ENCODE assay signal across 24 cellular contexts in the genomic region with DNA sequence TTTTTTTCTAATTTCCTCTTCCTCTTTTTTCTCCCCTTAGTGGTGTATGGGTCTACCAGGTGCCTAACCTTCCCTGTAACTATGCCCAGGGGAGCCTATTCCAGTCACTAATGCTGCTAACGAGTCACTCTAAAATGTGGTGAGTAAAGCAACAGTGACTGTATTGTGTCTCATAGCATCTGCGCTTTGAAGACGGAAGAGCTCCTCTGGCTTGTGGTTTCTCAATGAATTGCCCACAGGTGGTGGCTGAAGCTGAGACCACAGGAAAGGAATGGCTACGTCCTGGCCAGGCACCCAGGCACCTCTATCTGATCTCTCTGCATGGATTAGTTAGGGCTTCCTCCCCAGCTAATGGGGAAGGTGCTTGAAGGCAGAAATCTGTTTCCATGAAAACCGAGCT.
A peak's percentile ranks its signal among the peaks of the same experiment; 100 is the strongest.
DNase-seq lines count a peak whose midpoint lies in the region; ATAC-seq and TF ChIP-seq lines count a peak whose summit lies in the region.
"Had no signal": no experiment of that assay in that cellular context is flagged by ENCODE, and none has a peak within 500 bp of the region (broad histone marks: within the 10 kb centered on the region; RNA-seq: fewer than 3 reads in every experiment).

No MANE protein-coding gene starts in this region.

- H3K4me2 ChIP-seq in HCT116 (ENCODE audit: low read length), result no peak overlapping the region
- H3K4me2 ChIP-seq: hepatocyte had no signal

- peak; percentile 72 for ATAC-seq in HCT116
- ATAC-seq: activated CD4-positive, alpha-beta T cell treated with anti-CD3 and anti-CD28 coated beads for 36 hours; activated naive CD8-positive, alpha-beta T cell treated with anti-CD3 and anti-CD28 coated beads, Interleukin-2, amount 50 U/mL, for 24 hours; pancreas; stimulated activated memory B cell treated with anti-CD40 and anti-IgM and Interleukin-4, amounts not matched to agents 10 μg/mL and 1 μg/mL and 100 μg/mL, for 72 hours had no signal

- no TSS peak for BruUV-seq in HCT116 (replicated peaks; lab: Mats Ljungman, UMichigan)

- H3K4me1 ChIP-seq in HCT116 (ENCODE audit: control insufficient read depth in 1 of 2, insufficient read depth in 2 of 2, low read length in 2 of 2), result no peaks in the 10 kb centered on the region
- H3K4me1 ChIP-seq: pancreas, right atrium auricular region, spleen had no signal

- H3K4me3 ChIP-seq in HCT116 (replicated peaks in 1 of 2; ENCODE audit: low read depth in 1 of 2, low read length in 2 of 2), result no peak overlapping the region
- H3K4me3 ChIP-seq: hepatocyte, pancreas, right atrium auricular region, spleen had no signal

- no peaks in the 10 kb centered on the region for H3K9me2 ChIP-seq in HCT116 (ENCODE audit: insufficient read depth)

- no peak for TF ChIP-seq CTCF in HCT116 (IDR thresholded peaks at IDR 0.05 in 2 of 3, conservative IDR thresholded peaks at IDR 0.05 in 1 of 3; ENCODE audit: borderline replicate concordance in 1 of 3, insufficient read depth in 1 of 3, low read depth in 2 of 3, low read length in 2 of 3)

- DNase-seq in A172 (ENCODE audit: low spot score) (peak; percentile 65), HCT116 (ENCODE audit: low read depth, low spot score) (peak; percentile 19), RKO (ENCODE audit: low spot score) (peak; percentile 46), epithelial cell of prostate (ENCODE audit: low read depth, low spot score) (peak; percentile 6), NCI-H2081 treated with DMSO at 0.1 percent for 48 hours (lab: John Stamatoyannopoulos, UW) (no peak), inferior parietal cortex (ENCODE audit: extremely low spot score) (no peak), head of caudate nucleus (no peak)
- DNase-seq in stimulated activated CD8-positive, alpha-beta memory T cell treated with anti-CD3 and anti-CD28 coated beads, Interleukin-4, amount 100 ng/mL, for 48 hours, result no peak
- DNase-seq: activated CD4-positive, alpha-beta T cell treated with anti-CD3 and anti-CD28 coated beads for 36 hours; activated gamma-delta T cell treated with Interleukin-2 at 50 U/mL for 16 hours; activated naive CD8-positive, alpha-beta T cell treated with anti-CD3 and anti-CD28 coated beads, Interleukin-2, amount 50 U/mL, for 24 hours; activated T-cell treated with anti-CD3 and anti-CD28 coated beads, Interleukin-2, amount 50 U/mL, for 24 hours; foreskin fibroblast; HFFc6; immature natural killer cell; NCI-H1694; NCI-H226; OCI-M1; pancreas; spleen; stimulated activated CD4-positive, alpha-beta T cell treated with anti-CD3 and anti-CD28 coated beads, Interleukin-2, amount 100 ng/mL, for 48 hours had no signal

- RAD21 ChIA-PET in HCT116 (lab: Charles Lee; ENCODE audit: low non-redundant PET in 1 of 2, low total read pairs in 2 of 2, uncharacterized antibody in 2 of 2, unreplicated experiment in 2 of 2), result no interaction called here

- POLR2A ChIA-PET in HCT116 (lab: Charles Lee), result no interaction called here

- no peak overlapping the region for H2AFZ ChIP-seq in HCT116 (ENCODE audit: low read depth, low read length, poor library complexity, severe bottlenecking)
- H2AFZ ChIP-seq: hepatocyte had no signal

- no peaks in the 10 kb centered on the region; the same call in 1 of the 2 replicates for H3K27me3 ChIP-seq in HCT116 (ENCODE audit: insufficient read depth, low read length)
- H3K27me3 ChIP-seq: hepatocyte, pancreas, right atrium auricular region, spleen had no signal

- no peaks in the 10 kb centered on the region for H3K9me3 ChIP-seq in HCT116 (ENCODE audit: control insufficient read depth in 1 of 2, insufficient read depth in 1 of 2, low read depth in 1 of 2, low read length in 2 of 2)
- H3K9me3 ChIP-seq: pancreas, right atrium auricular region had no signal

- H3K36me3 ChIP-seq in HCT116 (ENCODE audit: control insufficient read depth in 1 of 2, insufficient read depth in 2 of 2, low read length in 2 of 2), result no peaks in the 10 kb centered on the region
- H3K36me3 ChIP-seq: pancreas, right atrium auricular region, spleen had no signal

- no peak overlapping the region for H3K9ac ChIP-seq in HCT116 (ENCODE audit: low read length)

- no peaks in the 10 kb centered on the region for H3K79me2 ChIP-seq in HCT116 (ENCODE audit: insufficient read depth, low read length)
- H3K79me2 ChIP-seq: hepatocyte had no signal

- no peak for TF ChIP-seq RAD21 in HCT116 (IDR thresholded peaks at IDR 0.05; ENCODE audit: low read depth)

- CTCF ChIA-PET in HCT116 (lab: Charles Lee), result no interaction called here

- no peaks in the 10 kb centered on the region for H4K20me1 ChIP-seq in HCT116 (ENCODE audit: insufficient read depth)

- no peak for TF ChIP-seq POLR2A in HCT116 (IDR thresholded peaks at IDR 0.05; ENCODE audit: borderline replicate concordance, extremely low read depth, insufficient read depth, insufficient read length)

- no peak overlapping the region for H3K27ac ChIP-seq in HCT116 (ENCODE audit: low read depth, low read length)
- H3K27ac ChIP-seq in epithelial cell of prostate, result no peak overlapping the region
- H3K27ac ChIP-seq: hepatocyte, pancreas, right atrium auricular region, spleen had no signal

- intact Hi-C loops in HCT116 (cut with micrococcal nuclease), result no loop called here
- intact Hi-C loops in head of caudate nucleus (cut with DNase I), result no loop called here

TF ChIP-seq in HCT116, 20 proteins besides CTCF, POLR2A, EP300 and RAD21:
- no peak for TF ChIP-seq REST (IDR thresholded peaks at IDR 0.05; ENCODE audit: low read depth)
- no peak for TF ChIP-seq CBX3 (IDR thresholded peaks at IDR 0.05; ENCODE audit: low read depth)
- TF ChIP-seq, protein P1, sequence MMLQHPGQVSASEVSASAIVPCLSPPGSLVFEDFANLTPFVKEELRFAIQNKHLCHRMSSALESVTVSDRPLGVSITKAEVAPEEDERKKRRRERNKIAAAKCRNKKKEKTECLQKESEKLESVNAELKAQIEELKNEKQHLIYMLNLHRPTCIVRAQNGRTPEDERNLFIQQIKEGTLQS (IDR thresholded peaks at IDR 0.05), result no peak
- peak; percentile 13; the same call in 1 of the 2 replicates for TF ChIP-seq JUND (IDR thresholded peaks at IDR 0.05)
- TF ChIP-seq SP1 (IDR thresholded peaks at IDR 0.05; ENCODE audit: low read depth), result 0 out of 2 replicates have a peak, but pooled peaks have one; percentile 16

Comparison
In these comparisons a context has a peak if more than half of its experiments do, and no peak if none do; other contexts are left out.
1. DNase-seq: peak in A172 (single experiment), HCT116 (single experiment), RKO (single experiment) and epithelial cell of prostate (single experiment); none in NCI-H2081 treated with DMSO at 0.1 percent for 48 hours (single experiment), inferior parietal cortex (single experiment), head of caudate nucleus (0 of 42) and stimulated activated CD8-positive, alpha-beta memory T cell treated with anti-CD3 and anti-CD28 coated beads, Interleukin-4, amount 100 ng/mL, for 48 hours (single experiment).